Comparison of ENCODE assay signal across 8 cellular contexts in genomic region chr17:64661731-64661980, GRCh38. TPM values are rescaled to one million over a fixed set of nuclear protein-coding genes. Genes with fewer than 3 reads are reported as not detected.
DNase-seq lines count a peak whose midpoint lies in the region; ATAC-seq and TF ChIP-seq lines count a peak whose summit lies in the region.

No MANE protein-coding gene starts in this region.

- peaks cover 46% of the 10 kb centered on the region for H3K79me2 ChIP-seq in GM23338 (replicated peaks; ENCODE audit: insufficient read depth)

- peaks cover 5% of the 10 kb centered on the region; the same call in 2 of the 3 replicates for H3K36me3 Mint-ChIP-seq in GM23338 (ENCODE audit: low read depth)

- no peak; the same call in 2 of the 3 replicates for ATAC-seq in GM23338

- H3K4me1 ChIP-seq in GM23338 (ENCODE audit: insufficient read depth) (peaks cover 13% of the 10 kb centered on the region), prostate gland (replicated peaks) (no peaks in the 10 kb centered on the region)

- H3K4me3 ChIP-seq in GM23338 (peak overlapping the region; percentile 85), WI38 (ENCODE audit: low read depth, low read length) (peak overlapping the region; percentile 89), fibroblast of villous mesenchyme (ENCODE audit: low read depth, low read length) (peak overlapping the region; percentile 81), prostate gland (peak overlapping the region; percentile 76 to 92)

- H3F3A ChIP-seq in GM23338 (replicated peaks; ENCODE audit: low read depth): no peaks in the 10 kb centered on the region

- H3K9me2 ChIP-seq in GM23338 (ENCODE audit: insufficient read depth): no peaks in the 10 kb centered on the region

- H3K27ac ChIP-seq in GM23338 (ENCODE audit: low read depth) (no peak overlapping the region), prostate gland (peak overlapping the region; percentile 91 to 97)

- H3K27me3 ChIP-seq in GM23338 (ENCODE audit: insufficient read depth) (0 out of 2 replicates have a peak, but pooled peaks cover 3% of the 10 kb centered on the region), prostate gland (replicated peaks; ENCODE audit: insufficient read depth) (no peaks in the 10 kb centered on the region)

- 0% methylated on average over 27 of the region's 32 CpGs for WGBS in prostate gland

- H4K20me1 ChIP-seq in GM23338 (replicated peaks; ENCODE audit: insufficient read depth): peaks cover 2% of the 10 kb centered on the region; the same call in 1 of the 2 replicates

- H2AFZ ChIP-seq in GM23338: no peak overlapping the region

- H3K4me3 Mint-ChIP-seq in GM23338: peak overlapping the region; percentile 100

- intact Hi-C loops in prostate gland (cut with DNase I): loop anchor here (5.0 kb wide), 1 partner anchor 159 kb away; no protein-coding TSS in a partner anchor

- H3K4me1 Mint-ChIP-seq in GM23338: peaks cover 25% of the 10 kb centered on the region

- H3K4me2 ChIP-seq in GM23338: peak overlapping the region; percentile 90

- H3K9me3 ChIP-seq in prostate gland: no peaks in the 10 kb centered on the region

- peaks cover 4% of the 10 kb centered on the region for H3K27me3 Mint-ChIP-seq in GM23338 (ENCODE audit: insufficient read depth, low read depth, poor library complexity)

- TF ChIP-seq POLR2A in prostate gland (IDR thresholded peaks at IDR 0.05): no peak

- TF ChIP-seq CTCF in GM23338 (conservative IDR thresholded peaks at IDR 0.05; ENCODE audit: low read depth in 2 of 2) (no peak), WI38 (IDR thresholded peaks at IDR 0.05; ENCODE audit: low read depth, low read length) (no peak), fibroblast of villous mesenchyme (IDR thresholded peaks at IDR 0.05; ENCODE audit: insufficient read depth, low read depth, low read length) (no peak), prostate gland (IDR thresholded peaks at IDR 0.05) (no peak)

- no peaks in the 10 kb centered on the region for H3K9me3 Mint-ChIP-seq in GM23338

- H3K27ac Mint-ChIP-seq in GM23338: peak overlapping the region; percentile 93

- DNase-seq in C1 segment of cervical spinal cord (lab: John Stamatoyannopoulos, UW): peak in 12 of 14 donors; percentile 11 to 75 (median 58)
- DNase-seq in GM23338 (ENCODE audit: low spot score): no peak
- DNase-seq in fibroblast of villous mesenchyme (ENCODE audit: low read depth): no peak
- DNase-seq in prostate gland (ENCODE audit: low spot score): peak; percentile 61
- no peak for DNase-seq in effector CD8-positive, alpha-beta T cell (lab: John Stamatoyannopoulos, UW)
- no peak for DNase-seq in activated CD4-positive, alpha-beta T cell treated with anti-CD3 and anti-CD28 coated beads for 4 hours
- no peak for DNase-seq in mesenteric fat pad (ENCODE audit: low spot score)

- H3K36me3 ChIP-seq in GM23338 (ENCODE audit: insufficient read depth) (no peaks in the 10 kb centered on the region), prostate gland (no peaks in the 10 kb centered on the region)

TF ChIP-seq in GM23338, 12 proteins besides CTCF, POLR2A, EP300 and RAD21:
- TF ChIP-seq POLR2AphosphoS5 (IDR thresholded peaks at IDR 0.05; ENCODE audit: low read depth) (no peak), ETS1 (IDR thresholded peaks at IDR 0.05) (no peak), EZH2phosphoT487 (IDR thresholded peaks at IDR 0.05; ENCODE audit: unreplicated experiment) (no peak), JUNB (IDR thresholded peaks at IDR 0.05; ENCODE audit: unreplicated experiment) (no peak), ZNF331 (CRISPR knock-in tag; IDR thresholded peaks at IDR 0.05; ENCODE audit: low read depth) (no peak)

RNA-seq across cellular contexts. Expression of gene SMURF2, which starts 0.5 kb away (rescaled TPM):
- total RNA-seq in GM23338 (2014; rRNA removed; shearing (Covaris generic)): 29.6 and 38.1 TPM in 2 replicates
- 9.4 and 12.1 TPM in 2 replicates for polyA plus RNA-seq in GM23338 (2016; fragmentation: Nextera tagmentation; extraction: Ambion mirVana)
- total RNA-seq in fibroblast of villous mesenchyme (103 and 188 TPM in 2 replicates), prostate gland (10 to 100 TPM; 21.5 to 29.1 TPM), mesenteric fat pad (28.4 TPM)

Comparison
In these comparisons a context has a peak if more than half of its experiments do, and no peak if none do; other contexts are left out.
1. DNase-seq: peak in C1 segment of cervical spinal cord (12 of 14) and prostate gland (single experiment); none in GM23338 (single experiment), fibroblast of villous mesenchyme (single experiment), effector CD8-positive, alpha-beta T cell (single experiment), activated CD4-positive, alpha-beta T cell treated with anti-CD3 and anti-CD28 coated beads for 4 hours (0 of 2) and mesenteric fat pad (single experiment).
2. Peak in every context shown above with its lines, with median percentiles within 50 percentile points of each other: H3K4me3 ChIP-seq.